ENCODE assay signal across 22 cellular contexts in genomic region chr11:68762481-68762880, GRCh38. TPM values are rescaled to one million over a fixed set of nuclear protein-coding genes. Genes with fewer than 3 reads are reported as not detected.
"Had no signal": no experiment of that assay in that cellular context is flagged by ENCODE, and none has a peak within 500 bp of the region (broad histone marks: within the 10 kb centered on the region; RNA-seq: fewer than 3 reads in every experiment).

No MANE protein-coding gene starts in this region.

- H3K9me3 Mint-ChIP-seq: naive thymus-derived CD4-positive, alpha-beta T cell had no signal

- FAIRE-seq: endometrium, islet of Langerhans, urothelium cell line had no signal

- H3K27me3 Mint-ChIP-seq: naive thymus-derived CD4-positive, alpha-beta T cell had no signal

- H3K27me3 ChIP-seq: dorsolateral prefrontal cortex, esophagus muscularis mucosa, gastrocnemius medialis, heart right ventricle, right atrium auricular region, sigmoid colon, stomach, transverse colon had no signal

- H3K27ac ChIP-seq: dorsolateral prefrontal cortex, esophagus muscularis mucosa, gastrocnemius medialis, heart right ventricle, right atrium auricular region, sigmoid colon, skin epidermis, stomach, thoracic aorta had no signal

- DNase-seq: cortex of kidney; dorsolateral prefrontal cortex; effector memory CD4-positive, alpha-beta T cell; gastrocnemius medialis; heart right ventricle; hypothalamus; kidney glomerular epithelial cell; naive thymus-derived CD4-positive, alpha-beta T cell; sigmoid colon; stimulated activated CD4-positive, alpha-beta T cell treated with anti-CD3 and anti-CD28 coated beads, Interleukin-12 subunit alpha, Interleukin-12 subunit beta, amount 100 ng/mL, for 4 hours; stimulated activated naive CD4-positive, alpha-beta T cell; stomach; substantia nigra had no signal

- ATAC-seq: gastrocnemius medialis; heart right ventricle; naive thymus-derived CD4-positive, alpha-beta T cell had no signal

- H3K4me3 Mint-ChIP-seq: naive thymus-derived CD4-positive, alpha-beta T cell had no signal

- H3K9me3 ChIP-seq: esophagus muscularis mucosa, gastrocnemius medialis, heart right ventricle, right atrium auricular region, sigmoid colon, stomach, thoracic aorta, transverse colon had no signal

- H3K4me3 ChIP-seq: dorsolateral prefrontal cortex, esophagus muscularis mucosa, gastrocnemius medialis, heart right ventricle, right atrium auricular region, sigmoid colon, skin epidermis, stomach, thoracic aorta, transverse colon had no signal

- H3K4me1 ChIP-seq: esophagus muscularis mucosa, gastrocnemius medialis, heart right ventricle, right atrium auricular region, sigmoid colon, stomach, transverse colon had no signal

RNA-seq across cellular contexts. Expression of gene TESMIN, which starts 11.2 kb away (rescaled TPM):
- total RNA-seq: sigmoid colon had no signal
- polyA plus RNA-seq: neural cell had no signal
